Comparison of ENCODE assay signal across 8 cellular contexts in the genomic region with DNA sequence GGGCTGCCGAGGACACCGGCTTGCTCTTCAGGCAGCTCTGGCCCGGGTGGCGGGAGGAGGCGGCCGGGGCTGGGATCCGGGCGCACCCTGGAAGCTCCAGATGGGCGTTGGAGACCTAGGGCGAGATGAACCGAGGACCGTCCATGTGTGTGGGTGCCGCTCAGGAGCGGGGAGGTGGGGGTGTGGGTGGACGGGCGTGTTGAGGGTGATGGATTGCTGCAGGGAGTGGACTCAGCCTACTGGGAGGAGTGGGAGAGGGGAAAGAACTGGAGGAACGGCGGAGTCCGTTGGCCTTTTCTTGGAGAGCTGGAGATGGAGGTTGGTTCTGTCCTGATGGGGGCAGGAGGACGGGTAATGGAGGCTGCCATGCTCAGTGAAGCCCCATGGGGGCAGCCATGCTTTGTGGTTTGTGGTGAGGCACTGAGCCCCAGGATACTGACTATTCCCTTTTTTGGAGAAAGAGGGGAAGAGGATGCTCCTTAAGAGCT.
DNase-seq lines count a peak whose midpoint lies in the region; ATAC-seq lines count a peak whose summit lies in the region.

No MANE protein-coding gene starts in this region.

- no CpG with 5 or more reads among the region's 20 CpGs for WGBS in iPS DF 6.9 (ENCODE audit: insufficient coverage, insufficient read length)

- H3K27ac ChIP-seq in iPS DF 6.9 (ENCODE audit: low read length) = no peak overlapping the region

- H3K27me3 Mint-ChIP-seq in activated naive CD4-positive, alpha-beta T cell treated with anti-CD3 and anti-CD28 coated beads, Interleukin-2, amount 10 ng/mL, durations not matched to agents 7 days and 5 days = peaks cover 49% of the 10 kb centered on the region
- H3K27me3 Mint-ChIP-seq in stimulated activated naive CD8-positive, alpha-beta T cell treated with anti-CD3 and anti-CD28 coated beads, Interleukin-15, amount 100 ng/mL, for 72 hours = no peaks in the 10 kb centered on the region

- H3K9me3 ChIP-seq in iPS DF 6.9 (ENCODE audit: control insufficient read depth, insufficient read depth, low read length) = no peaks in the 10 kb centered on the region

- in situ Hi-C loops in KBM-7 (cut with MboI; ENCODE audit: low pct_unique_long_range_greater_than_20kb, low sequenced_read_pairs) = loop anchor here (5.0 to 10.0 kb wide), 2 partner anchors 182 to 314 kb away; a partner anchor contains a TSS

- CTCF ChIA-PET in activated naive CD4-positive, alpha-beta T cell treated with anti-CD3 and anti-CD28 coated beads, Interleukin-2, amount 10 ng/mL, durations not matched to agents 7 days and 5 days (lab: Charles Lee) = interaction anchor here (0.6 to 4.0 kb wide), 13 partner anchors 10 to 316 kb away, joined by 3 to 31 read pairs (median 4); a partner anchor contains a TSS

- no peak overlapping the region for H3K27ac Mint-ChIP-seq in activated naive CD4-positive, alpha-beta T cell treated with anti-CD3 and anti-CD28 coated beads, Interleukin-2, amount 10 ng/mL, durations not matched to agents 7 days and 5 days
- no peak overlapping the region for H3K27ac Mint-ChIP-seq in stimulated activated naive CD8-positive, alpha-beta T cell treated with anti-CD3 and anti-CD28 coated beads, Interleukin-15, amount 100 ng/mL, for 72 hours

- no peaks in the 10 kb centered on the region; the same call in 1 of the 2 replicates for H3K36me3 ChIP-seq in iPS DF 6.9 (ENCODE audit: control insufficient read depth, insufficient read depth, low read length)

- no peaks in the 10 kb centered on the region for H3K4me1 ChIP-seq in iPS DF 6.9 (ENCODE audit: control insufficient read depth, insufficient read depth, low read length)

- no peaks in the 10 kb centered on the region for H3K27me3 ChIP-seq in iPS DF 6.9 (ENCODE audit: control insufficient read depth, insufficient read depth, low read length)

- peak; percentile 24 for ATAC-seq in stimulated activated naive CD8-positive, alpha-beta T cell treated with anti-CD3 and anti-CD28 coated beads, Interleukin-15, amount 100 ng/mL, for 72 hours
- no peak for ATAC-seq in HG03159 (IDR thresholded peaks at IDR 0.05; ENCODE audit: unreplicated experiment)
- no peak for ATAC-seq in GM19395 (IDR thresholded peaks at IDR 0.05; ENCODE audit: unreplicated experiment)

- H3K4me3 Mint-ChIP-seq in activated naive CD4-positive, alpha-beta T cell treated with anti-CD3 and anti-CD28 coated beads, Interleukin-2, amount 10 ng/mL, durations not matched to agents 7 days and 5 days = no peak overlapping the region
- H3K4me3 Mint-ChIP-seq in stimulated activated naive CD8-positive, alpha-beta T cell treated with anti-CD3 and anti-CD28 coated beads, Interleukin-15, amount 100 ng/mL, for 72 hours = peak overlapping the region in 1 of 2 donors; percentile 28

- H3K4me3 ChIP-seq in iPS DF 6.9 (ENCODE audit: low read length) = no peak overlapping the region

- H3K4me1 Mint-ChIP-seq in activated naive CD4-positive, alpha-beta T cell treated with anti-CD3 and anti-CD28 coated beads, Interleukin-2, amount 10 ng/mL, durations not matched to agents 7 days and 5 days = peaks cover 19% of the 10 kb centered on the region
- H3K4me1 Mint-ChIP-seq in stimulated activated naive CD8-positive, alpha-beta T cell treated with anti-CD3 and anti-CD28 coated beads, Interleukin-15, amount 100 ng/mL, for 72 hours = peaks cover 22% of the 10 kb centered on the region

- no peaks in the 10 kb centered on the region for H3K9me3 Mint-ChIP-seq in activated naive CD4-positive, alpha-beta T cell treated with anti-CD3 and anti-CD28 coated beads, Interleukin-2, amount 10 ng/mL, durations not matched to agents 7 days and 5 days
- no peaks in the 10 kb centered on the region for H3K9me3 Mint-ChIP-seq in stimulated activated naive CD8-positive, alpha-beta T cell treated with anti-CD3 and anti-CD28 coated beads, Interleukin-15, amount 100 ng/mL, for 72 hours

- DNase-seq in SKM-1 treated with dmso at 0.1 percent for 144 hours (lab: John Stamatoyannopoulos, UW; ENCODE audit: unreplicated experiment) = peak; percentile 10
- DNase-seq in SKM-1 (lab: John Stamatoyannopoulos, UW; ENCODE audit: unreplicated experiment) = no peak
- peak; percentile 73 for DNase-seq in KBM-7
- DNase-seq in activated naive CD4-positive, alpha-beta T cell treated with anti-CD3 and anti-CD28 coated beads, Interleukin-2, amount 10 ng/mL, durations not matched to agents 7 days and 5 days = peak; percentile 27
- DNase-seq in iPS DF 6.9 (ENCODE audit: low read depth, low spot score) = peak; percentile 43
- peak in 1 of 2 donors; percentile 18 for DNase-seq in stimulated activated naive CD8-positive, alpha-beta T cell treated with anti-CD3 and anti-CD28 coated beads, Interleukin-15, amount 100 ng/mL, for 72 hours

- H3K36me3 Mint-ChIP-seq in activated naive CD4-positive, alpha-beta T cell treated with anti-CD3 and anti-CD28 coated beads, Interleukin-2, amount 10 ng/mL, durations not matched to agents 7 days and 5 days = peaks cover 2% of the 10 kb centered on the region
